In the genomic region with DNA sequence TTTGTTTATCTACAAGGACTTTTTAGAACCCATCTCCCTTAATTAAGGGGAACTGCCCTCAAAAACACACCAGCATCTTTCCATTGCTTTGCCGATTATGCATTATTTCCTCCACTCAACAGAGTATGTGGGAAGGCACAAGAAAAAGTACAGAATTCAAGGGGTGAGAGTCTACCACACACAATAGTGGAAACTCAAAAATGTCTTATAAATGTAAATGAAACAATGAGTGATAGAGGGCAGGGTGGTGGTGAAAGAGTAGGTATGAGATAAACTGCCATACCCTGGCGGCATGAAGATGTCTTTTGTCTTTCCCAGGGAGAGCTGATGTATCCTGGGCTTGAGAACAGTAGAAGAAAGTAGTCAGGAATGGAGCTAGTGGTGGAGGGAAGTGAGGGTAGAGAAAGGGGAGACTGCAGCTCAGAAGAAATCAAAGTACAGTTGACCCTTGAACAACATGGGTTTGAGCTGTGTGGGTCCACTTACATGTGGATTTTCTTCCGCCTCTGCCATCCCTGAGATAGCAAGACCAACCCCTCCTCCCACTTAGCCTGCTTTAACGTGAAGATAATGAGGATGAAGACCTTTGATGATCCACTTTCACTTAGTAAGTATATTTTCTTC, we compare ENCODE assay signal across 1 cellular context.
TF ChIP-seq lines count a peak whose summit lies in the region.

No MANE protein-coding gene starts in this region.

TF ChIP-seq in GM23338, 12 proteins besides CTCF, POLR2A, EP300 and RAD21:
- no peak for TF ChIP-seq POLR2AphosphoS5 (IDR thresholded peaks at IDR 0.05; ENCODE audit: low read depth)
- TF ChIP-seq NANOG (IDR thresholded peaks at IDR 0.05; ENCODE audit: borderline replicate concordance), result no peak
- TF ChIP-seq, protein P1, sequence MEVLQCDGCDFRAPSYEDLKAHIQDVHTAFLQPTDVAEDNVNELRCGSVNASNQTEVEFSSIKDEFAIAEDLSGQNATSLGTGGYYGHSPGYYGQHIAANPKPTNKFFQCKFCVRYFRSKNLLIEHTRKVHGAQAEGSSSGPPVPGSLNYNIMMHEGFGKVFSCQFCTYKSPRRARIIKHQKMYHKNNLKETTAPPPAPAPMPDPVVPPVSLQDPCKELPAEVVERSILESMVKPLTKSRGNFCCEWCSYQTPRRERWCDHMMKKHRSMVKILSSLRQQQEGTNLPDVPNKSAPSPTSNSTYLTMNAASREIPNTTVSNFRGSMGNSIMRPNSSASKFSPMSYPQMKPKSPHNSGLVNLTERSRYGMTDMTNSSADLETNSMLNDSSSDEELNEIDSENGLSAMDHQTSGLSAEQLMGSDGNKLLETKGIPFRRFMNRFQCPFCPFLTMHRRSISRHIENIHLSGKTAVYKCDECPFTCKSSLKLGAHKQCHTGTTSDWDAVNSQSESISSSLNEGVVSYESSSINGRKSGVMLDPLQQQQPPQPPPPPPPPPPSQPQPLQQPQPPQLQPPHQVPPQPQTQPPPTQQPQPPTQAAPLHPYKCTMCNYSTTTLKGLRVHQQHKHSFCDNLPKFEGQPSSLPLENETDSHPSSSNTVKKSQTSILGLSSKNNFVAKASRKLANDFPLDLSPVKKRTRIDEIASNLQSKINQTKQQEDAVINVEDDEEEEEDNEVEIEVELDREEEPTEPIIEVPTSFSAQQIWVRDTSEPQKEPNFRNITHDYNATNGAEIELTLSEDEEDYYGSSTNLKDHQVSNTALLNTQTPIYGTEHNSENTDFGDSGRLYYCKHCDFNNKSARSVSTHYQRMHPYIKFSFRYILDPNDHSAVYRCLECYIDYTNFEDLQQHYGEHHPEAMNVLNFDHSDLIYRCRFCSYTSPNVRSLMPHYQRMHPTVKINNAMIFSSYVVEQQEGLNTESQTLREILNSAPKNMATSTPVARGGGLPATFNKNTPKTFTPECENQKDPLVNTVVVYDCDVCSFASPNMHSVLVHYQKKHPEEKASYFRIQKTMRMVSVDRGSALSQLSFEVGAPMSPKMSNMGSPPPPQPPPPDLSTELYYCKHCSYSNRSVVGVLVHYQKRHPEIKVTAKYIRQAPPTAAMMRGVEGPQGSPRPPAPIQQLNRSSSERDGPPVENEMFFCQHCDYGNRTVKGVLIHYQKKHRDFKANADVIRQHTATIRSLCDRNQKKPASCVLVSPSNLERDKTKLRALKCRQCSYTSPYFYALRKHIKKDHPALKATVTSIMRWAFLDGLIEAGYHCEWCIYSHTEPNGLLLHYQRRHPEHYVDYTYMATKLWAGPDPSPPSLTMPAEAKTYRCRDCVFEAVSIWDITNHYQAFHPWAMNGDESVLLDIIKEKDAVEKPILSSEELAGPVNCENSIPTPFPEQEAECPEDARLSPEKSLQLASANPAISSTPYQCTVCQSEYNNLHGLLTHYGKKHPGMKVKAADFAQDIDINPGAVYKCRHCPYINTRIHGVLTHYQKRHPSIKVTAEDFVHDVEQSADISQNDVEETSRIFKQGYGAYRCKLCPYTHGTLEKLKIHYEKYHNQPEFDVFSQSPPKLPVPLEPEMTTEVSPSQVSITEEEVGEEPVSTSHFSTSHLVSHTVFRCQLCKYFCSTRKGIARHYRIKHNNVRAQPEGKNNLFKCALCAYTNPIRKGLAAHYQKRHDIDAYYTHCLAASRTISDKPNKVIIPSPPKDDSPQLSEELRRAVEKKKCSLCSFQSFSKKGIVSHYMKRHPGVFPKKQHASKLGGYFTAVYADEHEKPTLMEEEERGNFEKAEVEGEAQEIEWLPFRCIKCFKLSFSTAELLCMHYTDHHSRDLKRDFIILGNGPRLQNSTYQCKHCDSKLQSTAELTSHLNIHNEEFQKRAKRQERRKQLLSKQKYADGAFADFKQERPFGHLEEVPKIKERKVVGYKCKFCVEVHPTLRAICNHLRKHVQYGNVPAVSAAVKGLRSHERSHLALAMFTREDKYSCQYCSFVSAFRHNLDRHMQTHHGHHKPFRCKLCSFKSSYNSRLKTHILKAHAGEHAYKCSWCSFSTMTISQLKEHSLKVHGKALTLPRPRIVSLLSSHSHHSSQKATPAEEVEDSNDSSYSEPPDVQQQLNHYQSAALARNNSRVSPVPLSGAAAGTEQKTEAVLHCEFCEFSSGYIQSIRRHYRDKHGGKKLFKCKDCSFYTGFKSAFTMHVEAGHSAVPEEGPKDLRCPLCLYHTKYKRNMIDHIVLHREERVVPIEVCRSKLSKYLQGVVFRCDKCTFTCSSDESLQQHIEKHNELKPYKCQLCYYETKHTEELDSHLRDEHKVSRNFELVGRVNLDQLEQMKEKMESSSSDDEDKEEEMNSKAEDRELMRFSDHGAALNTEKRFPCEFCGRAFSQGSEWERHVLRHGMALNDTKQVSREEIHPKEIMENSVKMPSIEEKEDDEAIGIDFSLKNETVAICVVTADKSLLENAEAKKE (CRISPR knock-in tag; IDR thresholded peaks at IDR 0.05), result no peak
- no peak for TF ChIP-seq CREB1 (CRISPR knock-in tag; IDR thresholded peaks at IDR 0.05; ENCODE audit: low read depth)
- TF ChIP-seq, protein P2, sequence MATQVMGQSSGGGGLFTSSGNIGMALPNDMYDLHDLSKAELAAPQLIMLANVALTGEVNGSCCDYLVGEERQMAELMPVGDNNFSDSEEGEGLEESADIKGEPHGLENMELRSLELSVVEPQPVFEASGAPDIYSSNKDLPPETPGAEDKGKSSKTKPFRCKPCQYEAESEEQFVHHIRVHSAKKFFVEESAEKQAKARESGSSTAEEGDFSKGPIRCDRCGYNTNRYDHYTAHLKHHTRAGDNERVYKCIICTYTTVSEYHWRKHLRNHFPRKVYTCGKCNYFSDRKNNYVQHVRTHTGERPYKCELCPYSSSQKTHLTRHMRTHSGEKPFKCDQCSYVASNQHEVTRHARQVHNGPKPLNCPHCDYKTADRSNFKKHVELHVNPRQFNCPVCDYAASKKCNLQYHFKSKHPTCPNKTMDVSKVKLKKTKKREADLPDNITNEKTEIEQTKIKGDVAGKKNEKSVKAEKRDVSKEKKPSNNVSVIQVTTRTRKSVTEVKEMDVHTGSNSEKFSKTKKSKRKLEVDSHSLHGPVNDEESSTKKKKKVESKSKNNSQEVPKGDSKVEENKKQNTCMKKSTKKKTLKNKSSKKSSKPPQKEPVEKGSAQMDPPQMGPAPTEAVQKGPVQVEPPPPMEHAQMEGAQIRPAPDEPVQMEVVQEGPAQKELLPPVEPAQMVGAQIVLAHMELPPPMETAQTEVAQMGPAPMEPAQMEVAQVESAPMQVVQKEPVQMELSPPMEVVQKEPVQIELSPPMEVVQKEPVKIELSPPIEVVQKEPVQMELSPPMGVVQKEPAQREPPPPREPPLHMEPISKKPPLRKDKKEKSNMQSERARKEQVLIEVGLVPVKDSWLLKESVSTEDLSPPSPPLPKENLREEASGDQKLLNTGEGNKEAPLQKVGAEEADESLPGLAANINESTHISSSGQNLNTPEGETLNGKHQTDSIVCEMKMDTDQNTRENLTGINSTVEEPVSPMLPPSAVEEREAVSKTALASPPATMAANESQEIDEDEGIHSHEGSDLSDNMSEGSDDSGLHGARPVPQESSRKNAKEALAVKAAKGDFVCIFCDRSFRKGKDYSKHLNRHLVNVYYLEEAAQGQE (IDR thresholded peaks at IDR 0.05; ENCODE audit: unreplicated experiment), result no peak
- no peak for TF ChIP-seq JUNB (IDR thresholded peaks at IDR 0.05; ENCODE audit: unreplicated experiment)
- TF ChIP-seq EZH2phosphoT487 (IDR thresholded peaks at IDR 0.05; ENCODE audit: unreplicated experiment), result no peak
- TF ChIP-seq EZH2 (IDR thresholded peaks at IDR 0.05; ENCODE audit: low read depth, unreplicated experiment), result no peak
- no peak for TF ChIP-seq ZNF331 (CRISPR knock-in tag; IDR thresholded peaks at IDR 0.05; ENCODE audit: low read depth)
- no peak for TF ChIP-seq ZNF114 (CRISPR knock-in tag; IDR thresholded peaks at IDR 0.05)
- TF ChIP-seq STAT1 (IDR thresholded peaks at IDR 0.05; ENCODE audit: unreplicated experiment), result no peak
- TF ChIP-seq, protein P3, sequence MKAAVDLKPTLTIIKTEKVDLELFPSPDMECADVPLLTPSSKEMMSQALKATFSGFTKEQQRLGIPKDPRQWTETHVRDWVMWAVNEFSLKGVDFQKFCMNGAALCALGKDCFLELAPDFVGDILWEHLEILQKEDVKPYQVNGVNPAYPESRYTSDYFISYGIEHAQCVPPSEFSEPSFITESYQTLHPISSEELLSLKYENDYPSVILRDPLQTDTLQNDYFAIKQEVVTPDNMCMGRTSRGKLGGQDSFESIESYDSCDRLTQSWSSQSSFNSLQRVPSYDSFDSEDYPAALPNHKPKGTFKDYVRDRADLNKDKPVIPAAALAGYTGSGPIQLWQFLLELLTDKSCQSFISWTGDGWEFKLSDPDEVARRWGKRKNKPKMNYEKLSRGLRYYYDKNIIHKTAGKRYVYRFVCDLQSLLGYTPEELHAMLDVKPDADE (IDR thresholded peaks at IDR 0.05), result no peak
